23 cellular contexts compared by ENCODE assay signal in genomic region chr14:86739761-86740160, GRCh38.
DNase-seq lines count a peak whose midpoint lies in the region; ATAC-seq, FAIRE-seq and TF ChIP-seq lines count a peak whose summit lies in the region.
"Had no signal": no experiment of that assay in that cellular context is flagged by ENCODE, and none has a peak within 500 bp of the region (broad histone marks: within the 10 kb centered on the region; RNA-seq: fewer than 3 reads in every experiment).

No MANE protein-coding gene starts in this region.

- H3K4me2 ChIP-seq in mammary epithelial cell (ENCODE audit: insufficient read depth, low read depth, low read length) (peak overlapping the region; percentile 80), keratinocyte (ENCODE audit: control insufficient read depth, extremely low read depth, insufficient read depth, low read depth, low read length) (peak overlapping the region; percentile 52)
- H3K4me2 ChIP-seq: BLaER1 treated with 17β-estradiol and CSF1 and Interleukin-3, amounts not matched to agents 10 nM and 100 nM had no signal

- CTCF ChIA-PET in mammary epithelial cell (lab: Charles Lee; ENCODE audit: low non-redundant PET), result no interaction called here

- H3K9ac ChIP-seq in mammary epithelial cell (ENCODE audit: insufficient read depth, low read length), result peak overlapping the region; percentile 27
- H3K9ac ChIP-seq in keratinocyte (ENCODE audit: control insufficient read depth, extremely low read depth, insufficient read depth, low read length), result no peak overlapping the region
- H3K9ac ChIP-seq: BLaER1 treated with 17β-estradiol and CSF1 and Interleukin-3, amounts not matched to agents 10 nM and 100 nM had no signal

- peak; percentile 49 for FAIRE-seq in keratinocyte (lab: Jason Lieb, UNC)
- FAIRE-seq: H54, HTR-8/SVneo, RCC 7860 had no signal

- H4K20me1 ChIP-seq in mammary epithelial cell (ENCODE audit: insufficient read depth, low read length) (no peaks in the 10 kb centered on the region), keratinocyte (ENCODE audit: control insufficient read depth, extremely low read depth, insufficient read depth, low read length) (no peaks in the 10 kb centered on the region)
- H4K20me1 ChIP-seq: BLaER1 treated with 17β-estradiol and CSF1 and Interleukin-3, amounts not matched to agents 10 nM and 100 nM had no signal

- DNase-seq in H7, result peak; percentile 1
- DNase-seq in NCI-H526 treated with DMSO at 0.1 percent for 48 hours (lab: John Stamatoyannopoulos, UW), result peak; percentile 2
- peak; percentile 78 for DNase-seq in mammary epithelial cell
- DNase-seq in keratinocyte (ENCODE audit: low read depth, low spot score), result peak; percentile 11
- DNase-seq in head of caudate nucleus, result no peak
- DNase-seq in left lobe of liver (ENCODE audit: low spot score), result no peak
- DNase-seq in stimulated activated CD4-positive, alpha-beta T cell treated with anti-CD3 and anti-CD28 coated beads, Interleukin-2, amount 100 ng/mL, for 24 hours, result no peak
- DNase-seq in DMS53 (lab: John Stamatoyannopoulos, UW), result no peak
- DNase-seq: CD8-positive, alpha-beta T cell; DMS79; HFFc6; KBM-7; NCI-H1417; NCI-H187; NCI-H2107; NCI-H2227 treated with DMSO at 0.1 percent for 48 hours; NCI-H510A treated with DMSO at 0.1 percent for 48 hours; SHP77 had no signal

- BruUV-seq in mammary epithelial cell (replicated peaks; lab: Mats Ljungman, UMichigan), result no TSS peak

- H3K9me3 ChIP-seq in mammary epithelial cell (replicated peaks; ENCODE audit: insufficient read depth, low read length) (no peaks in the 10 kb centered on the region), keratinocyte (ENCODE audit: control insufficient read depth, low read depth, low read length) (no peaks in the 10 kb centered on the region)
- H3K9me3 ChIP-seq: BLaER1 treated with 17β-estradiol and CSF1 and Interleukin-3, amounts not matched to agents 10 nM and 100 nM had no signal

- H3K27me3 ChIP-seq in H7 (ENCODE audit: control insufficient read depth, insufficient read depth, low read length) (no peaks in the 10 kb centered on the region), mammary epithelial cell (ENCODE audit: insufficient read depth, low read length) (no peaks in the 10 kb centered on the region), keratinocyte (ENCODE audit: control insufficient read depth, extremely low read depth, insufficient read depth, low read length) (no peaks in the 10 kb centered on the region)
- H3K27me3 ChIP-seq: BLaER1 treated with 17β-estradiol and CSF1 and Interleukin-3, amounts not matched to agents 10 nM and 100 nM had no signal

- H3K4me1 ChIP-seq in mammary epithelial cell (ENCODE audit: insufficient read depth, low read length) (peaks cover 4% of the 10 kb centered on the region), keratinocyte (ENCODE audit: control insufficient read depth, extremely low read depth, insufficient read depth, low read length) (no peaks in the 10 kb centered on the region)
- H3K4me1 ChIP-seq: BLaER1 treated with 17β-estradiol and CSF1 and Interleukin-3, amounts not matched to agents 10 nM and 100 nM had no signal

- ATAC-seq in left lobe of liver, result no peak
- ATAC-seq: CD8-positive, alpha-beta T cell had no signal

- H3K4me3 ChIP-seq in H7 (ENCODE audit: insufficient read depth, low read depth, low read length) (no peak overlapping the region), mammary epithelial cell (replicated peaks in 1 of 3; ENCODE audit: insufficient read depth in 1 of 3, low read depth in 2 of 3, low read length in 3 of 3) (peak overlapping the region; percentile 23 to 57 (median 52)), keratinocyte (ENCODE audit: control insufficient read depth in 2 of 3, extremely low read depth in 1 of 3, insufficient read depth in 2 of 3, low read depth in 1 of 3, low read length in 3 of 3) (peak overlapping the region in 2 of 3 experiments; percentile 3 to 36)
- H3K4me3 ChIP-seq: BLaER1 treated with 17β-estradiol and CSF1 and Interleukin-3, amounts not matched to agents 10 nM and 100 nM; SK-N-MC had no signal

- dilution Hi-C loops in mammary epithelial cell (cut with HindIII; ENCODE audit: low sequenced_read_pairs) (no loop called here), keratinocyte (cut with MboI; ENCODE audit: extremely low pct_ligation_motif_present, low sequenced_read_pairs) (no loop called here)

- intact Hi-C loops in mammary epithelial cell (cut with micrococcal nuclease) (no loop called here), head of caudate nucleus (cut with DNase I) (no loop called here)

- H3K27ac ChIP-seq in mammary epithelial cell (ENCODE audit: insufficient read depth, low read depth, low read length) (peak overlapping the region; percentile 20), keratinocyte (ENCODE audit: control insufficient read depth, insufficient read depth, low read length) (no peak overlapping the region)
- H3K27ac ChIP-seq: BLaER1 treated with 17β-estradiol and CSF1 and Interleukin-3, amounts not matched to agents 10 nM and 100 nM; SK-N-MC had no signal

- TF ChIP-seq CTCF in mammary epithelial cell (conservative IDR thresholded peaks at IDR 0.05 in 1 of 2, IDR thresholded peaks at IDR 0.05 in 1 of 2; ENCODE audit: extremely low read depth in 1 of 2, insufficient read depth in 1 of 2, low read depth in 1 of 2, low read length in 2 of 2) (no peak), keratinocyte (optimal IDR thresholded peaks at IDR 0.05 in 1 of 3, IDR thresholded peaks at IDR 0.05 in 1 of 3, conservative IDR thresholded peaks at IDR 0.05 in 1 of 3; ENCODE audit: extremely low read depth in 1 of 3, insufficient read depth in 2 of 3, low read length in 3 of 3) (no peak)

- H3K9me1 ChIP-seq in keratinocyte (ENCODE audit: control insufficient read depth, extremely low read depth, insufficient read depth, low read length), result no peaks in the 10 kb centered on the region

- in situ Hi-C loops in mammary epithelial cell (cut with MboI; ENCODE audit: low sequenced_read_pairs in 2 of 2), result no loop called here

- no peaks in the 10 kb centered on the region for H3K36me3 ChIP-seq in H7 (replicated peaks; ENCODE audit: control insufficient read depth, insufficient read depth, low read length)
- no peaks in the 10 kb centered on the region for H3K36me3 ChIP-seq in mammary epithelial cell (ENCODE audit: insufficient read depth, low read length)
- H3K36me3 ChIP-seq in keratinocyte (ENCODE audit: control insufficient read depth in 2 of 2, extremely low read depth in 1 of 2, insufficient read depth in 2 of 2, low read length in 2 of 2), result no peaks in the 10 kb centered on the region
- H3K36me3 ChIP-seq: BLaER1 treated with 17β-estradiol and CSF1 and Interleukin-3, amounts not matched to agents 10 nM and 100 nM had no signal

- peak overlapping the region; percentile 75 for H2AFZ ChIP-seq in mammary epithelial cell (ENCODE audit: low read depth, low read length)
- H2AFZ ChIP-seq in keratinocyte (ENCODE audit: control insufficient read depth, low read length), result peak overlapping the region; percentile 45

- H3K79me2 ChIP-seq in mammary epithelial cell (ENCODE audit: insufficient read depth, low read length) (no peaks in the 10 kb centered on the region), keratinocyte (ENCODE audit: control insufficient read depth, insufficient read depth, low read length) (no peaks in the 10 kb centered on the region)

Comparison
In these comparisons a context has a peak if more than half of its experiments do, and no peak if none do; other contexts are left out.
1. DNase-seq: peak in H7 (single experiment), NCI-H526 treated with DMSO at 0.1 percent for 48 hours (single experiment), mammary epithelial cell (single experiment) and keratinocyte (single experiment); none in head of caudate nucleus (0 of 42), left lobe of liver (single experiment), stimulated activated CD4-positive, alpha-beta T cell treated with anti-CD3 and anti-CD28 coated beads, Interleukin-2, amount 100 ng/mL, for 24 hours (0 of 2) and DMS53 (single experiment).